1 cellular context compared by ENCODE assay signal in genomic region chr1:202967684-202968281, GRCh38.
TF ChIP-seq lines count a peak whose summit lies in the region.

No MANE protein-coding gene starts in this region.

TF ChIP-seq in GM12878, 131 proteins besides CTCF, POLR2A, EP300 and RAD21:
- TF ChIP-seq LARP7 (IDR thresholded peaks at IDR 0.05), result 0 out of 2 replicates have a peak, but pooled peaks have one; percentile 41
- TF ChIP-seq SIN3A (IDR thresholded peaks at IDR 0.05; ENCODE audit: low read depth, low read length), result 0 out of 2 replicates have a peak, but pooled peaks have one; percentile 7
- peak; percentile 63; the same call in 1 of the 2 replicates for TF ChIP-seq E2F4 (IDR thresholded peaks at IDR 0.05; ENCODE audit: low read depth, low read length)
- no peak for TF ChIP-seq FOXM1 (IDR thresholded peaks at IDR 0.05; ENCODE audit: low read depth, low read length)
- no peak for TF ChIP-seq RUNX3 (IDR thresholded peaks at IDR 0.05; ENCODE audit: low read length)
- TF ChIP-seq, protein P1, sequence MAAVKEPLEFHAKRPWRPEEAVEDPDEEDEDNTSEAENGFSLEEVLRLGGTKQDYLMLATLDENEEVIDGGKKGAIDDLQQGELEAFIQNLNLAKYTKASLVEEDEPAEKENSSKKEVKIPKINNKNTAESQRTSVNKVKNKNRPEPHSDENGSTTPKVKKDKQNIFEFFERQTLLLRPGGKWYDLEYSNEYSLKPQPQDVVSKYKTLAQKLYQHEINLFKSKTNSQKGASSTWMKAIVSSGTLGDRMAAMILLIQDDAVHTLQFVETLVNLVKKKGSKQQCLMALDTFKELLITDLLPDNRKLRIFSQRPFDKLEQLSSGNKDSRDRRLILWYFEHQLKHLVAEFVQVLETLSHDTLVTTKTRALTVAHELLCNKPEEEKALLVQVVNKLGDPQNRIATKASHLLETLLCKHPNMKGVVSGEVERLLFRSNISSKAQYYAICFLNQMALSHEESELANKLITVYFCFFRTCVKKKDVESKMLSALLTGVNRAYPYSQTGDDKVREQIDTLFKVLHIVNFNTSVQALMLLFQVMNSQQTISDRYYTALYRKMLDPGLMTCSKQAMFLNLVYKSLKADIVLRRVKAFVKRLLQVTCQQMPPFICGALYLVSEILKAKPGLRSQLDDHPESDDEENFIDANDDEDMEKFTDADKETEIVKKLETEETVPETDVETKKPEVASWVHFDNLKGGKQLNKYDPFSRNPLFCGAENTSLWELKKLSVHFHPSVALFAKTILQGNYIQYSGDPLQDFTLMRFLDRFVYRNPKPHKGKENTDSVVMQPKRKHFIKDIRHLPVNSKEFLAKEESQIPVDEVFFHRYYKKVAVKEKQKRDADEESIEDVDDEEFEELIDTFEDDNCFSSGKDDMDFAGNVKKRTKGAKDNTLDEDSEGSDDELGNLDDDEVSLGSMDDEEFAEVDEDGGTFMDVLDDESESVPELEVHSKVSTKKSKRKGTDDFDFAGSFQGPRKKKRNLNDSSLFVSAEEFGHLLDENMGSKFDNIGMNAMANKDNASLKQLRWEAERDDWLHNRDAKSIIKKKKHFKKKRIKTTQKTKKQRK (IDR thresholded peaks at IDR 0.05; ENCODE audit: low read depth, low read length), result no peak
